9 cellular contexts compared by ENCODE assay signal in the genomic region with DNA sequence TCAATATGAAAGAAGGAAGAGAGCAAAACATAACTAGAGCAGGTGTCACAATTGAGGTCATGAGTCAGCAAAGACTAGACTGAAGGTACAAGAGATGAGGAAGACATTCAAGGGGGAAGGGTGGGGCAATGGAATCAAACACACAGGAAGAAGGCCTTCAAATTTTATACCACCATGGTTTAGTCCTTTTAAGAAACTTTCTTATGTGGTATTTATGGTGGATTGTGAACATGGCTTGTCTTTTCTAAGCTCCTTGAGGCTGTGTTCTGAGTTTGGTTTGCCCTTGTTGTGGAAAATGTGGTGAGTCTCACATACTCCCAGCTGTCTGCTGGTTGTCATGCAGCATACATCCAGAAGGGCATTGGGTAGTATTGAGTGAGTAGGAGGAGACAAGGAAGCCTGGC.
DNase-seq lines count a peak whose midpoint lies in the region; ATAC-seq, FAIRE-seq and TF ChIP-seq lines count a peak whose summit lies in the region.
"Had no signal": no experiment of that assay in that cellular context is flagged by ENCODE, and none has a peak within 500 bp of the region (broad histone marks: within the 10 kb centered on the region; RNA-seq: fewer than 3 reads in every experiment).

No MANE protein-coding gene starts in this region.

- H3K36me3 ChIP-seq in small intestine (ENCODE audit: control insufficient read depth in 2 of 2, insufficient read depth in 2 of 2, low read length in 2 of 2), result no peaks in the 10 kb centered on the region

- ATAC-seq in GM19351 (IDR thresholded peaks at IDR 0.05; ENCODE audit: unreplicated experiment) (peak; percentile 93), HG03039 (IDR thresholded peaks at IDR 0.05; ENCODE audit: unreplicated experiment) (peak; percentile 95)

- peaks cover 30% of the 10 kb centered on the region for H3K27me3 Mint-ChIP-seq in activated CD4-positive, alpha-beta T cell treated with anti-CD3 and anti-CD28 coated beads, Interleukin-2, amount 10 ng/mL, durations not matched to agents 24 days and 14 days
- H3K27me3 Mint-ChIP-seq: IgD-negative memory B cell had no signal

- H3K4me3 Mint-ChIP-seq in activated CD4-positive, alpha-beta T cell treated with anti-CD3 and anti-CD28 coated beads, Interleukin-2, amount 10 ng/mL, durations not matched to agents 24 days and 14 days, result peak overlapping the region; percentile 16
- H3K4me3 Mint-ChIP-seq: IgD-negative memory B cell had no signal

- no peak overlapping the region for H3K4me3 ChIP-seq in small intestine (ENCODE audit: low read depth in 1 of 2, low read length in 2 of 2)

- peaks cover 13% of the 10 kb centered on the region for H3K4me1 Mint-ChIP-seq in activated CD4-positive, alpha-beta T cell treated with anti-CD3 and anti-CD28 coated beads, Interleukin-2, amount 10 ng/mL, durations not matched to agents 24 days and 14 days

- peak; percentile 91 for DNase-seq in activated CD4-positive, alpha-beta T cell treated with anti-CD3 and anti-CD28 coated beads, Interleukin-2, amount 10 ng/mL, durations not matched to agents 24 days and 14 days
- DNase-seq in stimulated activated CD4-positive, alpha-beta T cell treated with anti-CD3 and anti-CD28 coated beads, Interleukin-1b, Interleukin-23, amount 100 ng/mL, for 48 hours, result peak; percentile 45
- DNase-seq in D721Med (ENCODE audit: insufficient read length, low spot score) (no peak), inferior parietal cortex (ENCODE audit: extremely low spot score) (no peak), small intestine (no peak)

- FAIRE-seq in D721Med (lab: Jason Lieb, UNC) (no peak), small intestine (lab: Jason Lieb, UNC) (no peak)
- FAIRE-seq: endometrium had no signal

- no peaks in the 10 kb centered on the region for H3K9me3 ChIP-seq in small intestine (ENCODE audit: control insufficient read depth, low read depth)

- H3K4me1 ChIP-seq in small intestine (ENCODE audit: control insufficient read depth in 2 of 2, insufficient read depth in 1 of 2, low read depth in 1 of 2, low read length in 1 of 2), result no peaks in the 10 kb centered on the region

- no peaks in the 10 kb centered on the region for H3K27me3 ChIP-seq in small intestine (ENCODE audit: control insufficient read depth in 2 of 2, insufficient read depth in 2 of 2, low read length in 2 of 2)

- H3K27ac ChIP-seq in small intestine (ENCODE audit: low read depth in 1 of 2, low read length in 1 of 2), result no peak overlapping the region

- no peak for TF ChIP-seq CTCF in D721Med (IDR thresholded peaks at IDR 0.05; ENCODE audit: insufficient read depth, missing control alignments)

- no peaks in the 10 kb centered on the region for H3K36me3 Mint-ChIP-seq in activated CD4-positive, alpha-beta T cell treated with anti-CD3 and anti-CD28 coated beads, Interleukin-2, amount 10 ng/mL, durations not matched to agents 24 days and 14 days (ENCODE audit: low read depth)
- H3K36me3 Mint-ChIP-seq: IgD-negative memory B cell had no signal

- no peaks in the 10 kb centered on the region for H3K9me3 Mint-ChIP-seq in activated CD4-positive, alpha-beta T cell treated with anti-CD3 and anti-CD28 coated beads, Interleukin-2, amount 10 ng/mL, durations not matched to agents 24 days and 14 days
- H3K9me3 Mint-ChIP-seq: IgD-negative memory B cell had no signal

- intact Hi-C loops in activated CD4-positive, alpha-beta T cell treated with anti-CD3 and anti-CD28 coated beads, Interleukin-2, amount 10 ng/mL, durations not matched to agents 24 days and 14 days (cut with micrococcal nuclease), result loop anchor here (2.0 kb wide), 4 partner anchors 61 to 545 kb away; a partner anchor contains a TSS

- peak overlapping the region; percentile 82 for H3K27ac Mint-ChIP-seq in activated CD4-positive, alpha-beta T cell treated with anti-CD3 and anti-CD28 coated beads, Interleukin-2, amount 10 ng/mL, durations not matched to agents 24 days and 14 days
- H3K27ac Mint-ChIP-seq: IgD-negative memory B cell had no signal

Comparison
In these comparisons a context has a peak if more than half of its experiments do, and no peak if none do; other contexts are left out.
1. DNase-seq: peak in activated CD4-positive, alpha-beta T cell treated with anti-CD3 and anti-CD28 coated beads, Interleukin-2, amount 10 ng/mL, durations not matched to agents 24 days and 14 days (single experiment) and stimulated activated CD4-positive, alpha-beta T cell treated with anti-CD3 and anti-CD28 coated beads, Interleukin-1b, Interleukin-23, amount 100 ng/mL, for 48 hours (single experiment); none in D721Med (single experiment), inferior parietal cortex (single experiment) and small intestine (single experiment).